26 cellular contexts compared by ENCODE assay signal in the genomic region with DNA sequence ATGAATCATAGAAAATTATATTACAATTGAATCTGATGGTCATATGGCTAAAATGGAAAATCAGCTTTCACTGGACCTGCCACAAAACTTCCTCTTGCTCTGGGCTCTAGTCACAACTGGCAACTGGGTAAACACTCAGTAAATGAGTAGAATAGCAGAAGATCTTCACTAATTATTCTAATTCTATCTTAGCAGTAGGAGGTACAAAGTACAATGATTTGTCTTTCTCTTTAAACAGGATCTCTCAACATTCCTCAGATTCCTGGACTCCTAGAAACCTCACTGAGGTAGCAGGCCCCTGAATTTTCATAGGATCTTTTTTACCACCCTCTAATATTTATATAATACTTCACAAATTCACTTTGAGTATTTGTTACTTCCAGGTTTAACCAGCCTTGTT.
DNase-seq lines count a peak whose midpoint lies in the region; ATAC-seq and TF ChIP-seq lines count a peak whose summit lies in the region.
"Had no signal": no experiment of that assay in that cellular context is flagged by ENCODE, and none has a peak within 500 bp of the region (broad histone marks: within the 10 kb centered on the region; RNA-seq: fewer than 3 reads in every experiment).

No MANE protein-coding gene starts in this region.

- peaks cover 35% of the 10 kb centered on the region for H3K4me1 Mint-ChIP-seq in GM23338
- peaks cover 17% of the 10 kb centered on the region for H3K4me1 Mint-ChIP-seq in mesothelial cell of epicardium
- H3K4me1 Mint-ChIP-seq: CD4-positive, alpha-beta memory T cell had no signal

- H3K9me2 ChIP-seq in GM23338 (ENCODE audit: insufficient read depth) = peaks cover 15% of the 10 kb centered on the region

- H3K27me3 Mint-ChIP-seq in GM23338 (ENCODE audit: insufficient read depth, low read depth, poor library complexity) (peaks cover 4% of the 10 kb centered on the region), mesothelial cell of epicardium (ENCODE audit: low read depth) (no peaks in the 10 kb centered on the region)

- no peaks in the 10 kb centered on the region for H4K20me1 ChIP-seq in GM23338 (replicated peaks; ENCODE audit: insufficient read depth)
- H4K20me1 ChIP-seq: BLaER1 had no signal

- H2AFZ ChIP-seq in GM23338 = no peak overlapping the region

- peak overlapping the region; percentile 68; the same call in 1 of the 2 replicates for H3K27ac Mint-ChIP-seq in GM23338
- peak overlapping the region; percentile 3 for H3K27ac Mint-ChIP-seq in mesothelial cell of epicardium
- H3K27ac Mint-ChIP-seq: CD4-positive, alpha-beta memory T cell had no signal

- H3K36me3 Mint-ChIP-seq in GM23338 (ENCODE audit: low read depth) (no peaks in the 10 kb centered on the region; the same call in 2 of the 3 replicates), mesothelial cell of epicardium (no peaks in the 10 kb centered on the region)
- H3K36me3 Mint-ChIP-seq: CD4-positive, alpha-beta memory T cell had no signal

- TF ChIP-seq CTCF in GM23338 (conservative IDR thresholded peaks at IDR 0.05; ENCODE audit: low read depth in 2 of 2) = no peak
- no peak for TF ChIP-seq CTCF in mesothelial cell of epicardium (IDR thresholded peaks at IDR 0.05; ENCODE audit: unreplicated experiment)

- H3K27ac ChIP-seq in GM23338 (ENCODE audit: low read depth) = peak overlapping the region; percentile 50; the same call in 1 of the 2 replicates
- H3K27ac ChIP-seq: 22Rv1, BLaER1, Peyer's patch, SJCRH30 had no signal

- no peak overlapping the region for H3K4me3 ChIP-seq in GM23338
- H3K4me3 ChIP-seq in NT2/D1 (ENCODE audit: insufficient read length, low read depth) = no peak overlapping the region
- H3K4me3 ChIP-seq: BLaER1, GM12878, Peyer's patch, SJCRH30 had no signal

- H3K36me3 ChIP-seq in GM23338 (ENCODE audit: insufficient read depth) = no peaks in the 10 kb centered on the region
- no peaks in the 10 kb centered on the region for H3K36me3 ChIP-seq in NT2/D1 (ENCODE audit: insufficient read depth, insufficient read length, low read length)
- H3K36me3 ChIP-seq: BLaER1, Peyer's patch, SJCRH30 had no signal

- peak overlapping the region; percentile 9; the same call in 2 of the 3 replicates for H3K4me3 Mint-ChIP-seq in GM23338
- H3K4me3 Mint-ChIP-seq in mesothelial cell of epicardium = no peak overlapping the region
- H3K4me3 Mint-ChIP-seq: CD4-positive, alpha-beta memory T cell had no signal

- DNase-seq in GM23338 (ENCODE audit: low spot score) (peak; percentile 72), NT2/D1 (ENCODE audit: low read depth, low spot score) (peak; percentile 38), iPS DF 19.7 (ENCODE audit: low read depth, low spot score) (peak; percentile 40), mesothelial cell of epicardium (ENCODE audit: low spot score in 2 of 2, unreplicated experiment in 2 of 2) (no peak), NCI-H1092 (lab: John Stamatoyannopoulos, UW) (no peak), NCI-H128 (lab: John Stamatoyannopoulos, UW; ENCODE audit: unreplicated experiment) (no peak), NOMO-1 treated with DMSO at 0.1 percent for 48 hours (lab: John Stamatoyannopoulos, UW; ENCODE audit: unreplicated experiment) (no peak)
- DNase-seq: ACHN; Caco-2; CD4-positive, alpha-beta memory T cell; DMS 273 treated with DMSO at 0.1 percent for 48 hours; DND-41; HCEC 1CT; Kasumi-1; NCI-H1436; NCI-H1930; NCI-H2227 treated with DMSO at 0.1 percent for 48 hours; NCI-H510A treated with DMSO at 0.1 percent for 48 hours; NCI-H774; NK-92 treated with Interleukin-12 subunit alpha and Interleukin-12 subunit beta, amount 100 ng/mL, for 24 hours; Peyer's patch; SJCRH30 had no signal

- ATAC-seq in GM23338 (peak; percentile 86), SK-N-SH treated with all-trans-retinoic acid at 6 μM for 48 hours (no peak)
- ATAC-seq: GM12878 had no signal

- H3K27me3 ChIP-seq in GM23338 (ENCODE audit: insufficient read depth) (no peaks in the 10 kb centered on the region), NT2/D1 (ENCODE audit: insufficient read depth, insufficient read length) (no peaks in the 10 kb centered on the region)
- H3K27me3 ChIP-seq: BLaER1, Peyer's patch, SJCRH30 had no signal

- no peaks in the 10 kb centered on the region for H3K9me3 ChIP-seq in NT2/D1 (ENCODE audit: insufficient read depth, low read length)
- H3K9me3 ChIP-seq: BLaER1, Caco-2, Peyer's patch, SJCRH30 had no signal

- no peaks in the 10 kb centered on the region for H3F3A ChIP-seq in GM23338 (replicated peaks; ENCODE audit: low read depth)

- no peaks in the 10 kb centered on the region for H3K79me2 ChIP-seq in GM23338 (replicated peaks; ENCODE audit: insufficient read depth)

- no peak overlapping the region for H3K9ac ChIP-seq in NT2/D1 (ENCODE audit: insufficient read length, low read depth)
- H3K9ac ChIP-seq: BLaER1 had no signal

- peaks cover 3% of the 10 kb centered on the region; the same call in 2 of the 3 replicates for H3K9me3 Mint-ChIP-seq in GM23338
- peaks cover 4% of the 10 kb centered on the region for H3K9me3 Mint-ChIP-seq in mesothelial cell of epicardium

- peak overlapping the region; percentile 34 for H3K4me2 ChIP-seq in GM23338
- H3K4me2 ChIP-seq: BLaER1 had no signal

- peaks cover 32% of the 10 kb centered on the region for H3K4me1 ChIP-seq in GM23338 (ENCODE audit: insufficient read depth)
- H3K4me1 ChIP-seq in NT2/D1 (ENCODE audit: insufficient read depth, insufficient read length) = peaks cover 4% of the 10 kb centered on the region
- H3K4me1 ChIP-seq: BLaER1, Peyer's patch had no signal

TF ChIP-seq in GM23338, 12 proteins besides CTCF, POLR2A, EP300 and RAD21 (continues in another document):
- TF ChIP-seq, protein P1, sequence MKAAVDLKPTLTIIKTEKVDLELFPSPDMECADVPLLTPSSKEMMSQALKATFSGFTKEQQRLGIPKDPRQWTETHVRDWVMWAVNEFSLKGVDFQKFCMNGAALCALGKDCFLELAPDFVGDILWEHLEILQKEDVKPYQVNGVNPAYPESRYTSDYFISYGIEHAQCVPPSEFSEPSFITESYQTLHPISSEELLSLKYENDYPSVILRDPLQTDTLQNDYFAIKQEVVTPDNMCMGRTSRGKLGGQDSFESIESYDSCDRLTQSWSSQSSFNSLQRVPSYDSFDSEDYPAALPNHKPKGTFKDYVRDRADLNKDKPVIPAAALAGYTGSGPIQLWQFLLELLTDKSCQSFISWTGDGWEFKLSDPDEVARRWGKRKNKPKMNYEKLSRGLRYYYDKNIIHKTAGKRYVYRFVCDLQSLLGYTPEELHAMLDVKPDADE (IDR thresholded peaks at IDR 0.05) = no peak
- peak; percentile 68 for TF ChIP-seq NANOG (IDR thresholded peaks at IDR 0.05; ENCODE audit: borderline replicate concordance)
- TF ChIP-seq POLR2AphosphoS5 (IDR thresholded peaks at IDR 0.05; ENCODE audit: low read depth) = no peak
- TF ChIP-seq ZNF114 (CRISPR knock-in tag; IDR thresholded peaks at IDR 0.05) = no peak

TF ChIP-seq in SK-N-SH treated with all-trans-retinoic acid at 6 μM for 48 hours, 23 proteins besides CTCF, POLR2A, EP300 and RAD21:
- TF ChIP-seq, protein P2, sequence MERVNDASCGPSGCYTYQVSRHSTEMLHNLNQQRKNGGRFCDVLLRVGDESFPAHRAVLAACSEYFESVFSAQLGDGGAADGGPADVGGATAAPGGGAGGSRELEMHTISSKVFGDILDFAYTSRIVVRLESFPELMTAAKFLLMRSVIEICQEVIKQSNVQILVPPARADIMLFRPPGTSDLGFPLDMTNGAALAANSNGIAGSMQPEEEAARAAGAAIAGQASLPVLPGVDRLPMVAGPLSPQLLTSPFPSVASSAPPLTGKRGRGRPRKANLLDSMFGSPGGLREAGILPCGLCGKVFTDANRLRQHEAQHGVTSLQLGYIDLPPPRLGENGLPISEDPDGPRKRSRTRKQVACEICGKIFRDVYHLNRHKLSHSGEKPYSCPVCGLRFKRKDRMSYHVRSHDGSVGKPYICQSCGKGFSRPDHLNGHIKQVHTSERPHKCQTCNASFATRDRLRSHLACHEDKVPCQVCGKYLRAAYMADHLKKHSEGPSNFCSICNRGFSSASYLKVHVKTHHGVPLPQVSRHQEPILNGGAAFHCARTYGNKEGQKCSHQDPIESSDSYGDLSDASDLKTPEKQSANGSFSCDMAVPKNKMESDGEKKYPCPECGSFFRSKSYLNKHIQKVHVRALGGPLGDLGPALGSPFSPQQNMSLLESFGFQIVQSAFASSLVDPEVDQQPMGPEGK (CRISPR knock-in tag; IDR thresholded peaks at IDR 0.05; ENCODE audit: borderline replicate concordance) = no peak

Comparison
In these comparisons a context has a peak if more than half of its experiments do, and no peak if none do; other contexts are left out.
1. DNase-seq: peak in GM23338 (single experiment), NT2/D1 (single experiment) and iPS DF 19.7 (single experiment); none in mesothelial cell of epicardium (0 of 2), NCI-H1092 (single experiment), NCI-H128 (single experiment) and NOMO-1 treated with DMSO at 0.1 percent for 48 hours (single experiment).